14 cellular contexts compared by ENCODE assay signal in genomic region chr14:105905456-105905855, GRCh38.
DNase-seq lines count a peak whose midpoint lies in the region; ATAC-seq and TF ChIP-seq lines count a peak whose summit lies in the region.
"Had no signal": no experiment of that assay in that cellular context is flagged by ENCODE, and none has a peak within 500 bp of the region (broad histone marks: within the 10 kb centered on the region; RNA-seq: fewer than 3 reads in every experiment).

No MANE protein-coding gene starts in this region.

- intact Hi-C loops in activated B cell treated with CpG ODN at 0.5 μM for 24 hours (cut with micrococcal nuclease): no loop called here

- H3K27me3 Mint-ChIP-seq in IgD-negative memory B cell (no peaks in the 10 kb centered on the region), activated B cell treated with CpG ODN at 0.5 μM for 24 hours (no peaks in the 10 kb centered on the region), endothelial cell (ENCODE audit: unreplicated experiment) (peaks cover 12% of the 10 kb centered on the region)

- H3K27ac Mint-ChIP-seq in IgD-negative memory B cell: peak overlapping the region in 1 of 3 donors; percentile 48
- H3K27ac Mint-ChIP-seq in activated B cell treated with CpG ODN at 0.5 μM for 24 hours: peak overlapping the region; percentile 50
- H3K27ac Mint-ChIP-seq in endothelial cell (ENCODE audit: unreplicated experiment): no peak overlapping the region
- H3K27ac Mint-ChIP-seq: CD8-positive, alpha-beta memory T cell had no signal

- no peak overlapping the region for H3K27ac ChIP-seq in osteoblast (ENCODE audit: low read depth, low read length)
- no peak overlapping the region for H3K27ac ChIP-seq in effector memory CD4-positive, alpha-beta T cell (ENCODE audit: insufficient read depth, low read length, poor library complexity, severe bottlenecking)
- H3K27ac ChIP-seq: A549, BLaER1 had no signal

- CTCF ChIA-PET in activated B cell treated with CpG ODN at 0.5 μM for 24 hours (lab: Charles Lee): no interaction called here

- H3K36me3 Mint-ChIP-seq in IgD-negative memory B cell (no peaks in the 10 kb centered on the region), activated B cell treated with CpG ODN at 0.5 μM for 24 hours (ENCODE audit: low read depth) (peaks cover 3% of the 10 kb centered on the region), endothelial cell (ENCODE audit: low read depth, unreplicated experiment) (peaks cover 11% of the 10 kb centered on the region)
- H3K36me3 Mint-ChIP-seq: CD8-positive, alpha-beta memory T cell had no signal

- no peak for DNase-seq in activated B cell treated with CpG ODN at 0.5 μM for 24 hours
- DNase-seq in osteoblast (ENCODE audit: insufficient read length, low spot score, missing footprints): peak; percentile 62
- no peak for DNase-seq in endothelial cell (ENCODE audit: low spot score)
- no peak for DNase-seq in effector memory CD4-positive, alpha-beta T cell
- DNase-seq: Caco-2; CD8-positive, alpha-beta memory T cell; DND-41; GDM1; GOT3; HCEC 1CT had no signal

- no peaks in the 10 kb centered on the region for H3K79me2 ChIP-seq in osteoblast (ENCODE audit: insufficient read depth, low read length)

- no peak overlapping the region for H3K4me3 ChIP-seq in osteoblast (ENCODE audit: insufficient read depth, low read length)
- H3K4me3 ChIP-seq in effector memory CD4-positive, alpha-beta T cell (ENCODE audit: insufficient read depth, low read depth, low read length, poor library complexity, severe bottlenecking): no peak overlapping the region
- H3K4me3 ChIP-seq: A549, BLaER1 had no signal

- no peaks in the 10 kb centered on the region for H3K27me3 ChIP-seq in osteoblast (ENCODE audit: insufficient read depth, low read length)
- peaks cover 5% of the 10 kb centered on the region for H3K27me3 ChIP-seq in effector memory CD4-positive, alpha-beta T cell (replicated peaks; ENCODE audit: control insufficient read depth, insufficient read depth, low read length, poor library complexity, severe bottlenecking)
- H3K27me3 ChIP-seq: BLaER1 had no signal

- H3K36me3 ChIP-seq in osteoblast (ENCODE audit: insufficient read depth, low read length): no peaks in the 10 kb centered on the region
- no peaks in the 10 kb centered on the region for H3K36me3 ChIP-seq in effector memory CD4-positive, alpha-beta T cell (ENCODE audit: control insufficient read depth, insufficient read depth, low read length)
- H3K36me3 ChIP-seq: BLaER1 had no signal

- peaks cover 0 to 1% (median 0%) of the 10 kb centered on the region in 3 donors for H3K4me1 Mint-ChIP-seq in IgD-negative memory B cell
- H3K4me1 Mint-ChIP-seq in activated B cell treated with CpG ODN at 0.5 μM for 24 hours: peaks cover 24% of the 10 kb centered on the region
- H3K4me1 Mint-ChIP-seq in endothelial cell (ENCODE audit: unreplicated experiment): no peaks in the 10 kb centered on the region

- no peak overlapping the region for H3K4me2 ChIP-seq in osteoblast (ENCODE audit: insufficient read depth, low read length)
- H3K4me2 ChIP-seq: A549, BLaER1 had no signal

- H3K4me3 Mint-ChIP-seq in IgD-negative memory B cell (peak overlapping the region; percentile 70 to 90 (median 79)), activated B cell treated with CpG ODN at 0.5 μM for 24 hours (peak overlapping the region; percentile 69), endothelial cell (ENCODE audit: unreplicated experiment) (no peak overlapping the region)
- H3K4me3 Mint-ChIP-seq: CD8-positive, alpha-beta memory T cell had no signal

- no peak for ATAC-seq in activated B cell treated with CpG ODN at 0.5 μM for 24 hours (ENCODE audit: low read depth)
- ATAC-seq in HG02970 (IDR thresholded peaks at IDR 0.05; ENCODE audit: low FRiP score, unreplicated experiment): no peak
- ATAC-seq: A549 had no signal

- no peaks in the 10 kb centered on the region for H3K4me1 ChIP-seq in osteoblast (ENCODE audit: insufficient read depth, low read length)
- H3K4me1 ChIP-seq in effector memory CD4-positive, alpha-beta T cell (ENCODE audit: control insufficient read depth, insufficient read depth, low read length, poor library complexity, severe bottlenecking): no peaks in the 10 kb centered on the region
- H3K4me1 ChIP-seq: A549, BLaER1, Caco-2 had no signal

- H2AFZ ChIP-seq in osteoblast (ENCODE audit: low read length): no peak overlapping the region

- H4K20me1 ChIP-seq in osteoblast (ENCODE audit: insufficient read depth, low read length): no peaks in the 10 kb centered on the region
- H4K20me1 ChIP-seq: BLaER1 had no signal

- H3K9me3 Mint-ChIP-seq in IgD-negative memory B cell (no peaks in the 10 kb centered on the region), activated B cell treated with CpG ODN at 0.5 μM for 24 hours (no peaks in the 10 kb centered on the region), endothelial cell (ENCODE audit: unreplicated experiment) (peaks cover 6% of the 10 kb centered on the region)
- H3K9me3 Mint-ChIP-seq: CD8-positive, alpha-beta memory T cell had no signal

- no peaks in the 10 kb centered on the region for H3K9me3 ChIP-seq in osteoblast (ENCODE audit: low read depth, low read length)
- no peaks in the 10 kb centered on the region for H3K9me3 ChIP-seq in effector memory CD4-positive, alpha-beta T cell (ENCODE audit: control insufficient read depth, low read length)
- H3K9me3 ChIP-seq: A549, BLaER1, Caco-2 had no signal

- TF ChIP-seq CTCF in activated B cell treated with CpG ODN at 0.5 μM for 24 hours (IDR thresholded peaks at IDR 0.05): no peak
- no peak for TF ChIP-seq CTCF in osteoblast (IDR thresholded peaks at IDR 0.05; ENCODE audit: extremely low read depth, low read depth, low read length)
- TF ChIP-seq CTCF in endothelial cell (IDR thresholded peaks at IDR 0.05; ENCODE audit: unreplicated experiment): no peak

- POLR2A ChIA-PET in activated B cell treated with CpG ODN at 0.5 μM for 24 hours (lab: Charles Lee): interaction anchor here (3.1 kb wide), 1 partner anchor 43 kb away, joined by 20 read pairs; no protein-coding TSS in a partner anchor
